ENCODE assay signal across 8 cellular contexts in genomic region chr20:63520939-63521601, GRCh38. TPM values are rescaled to one million over a fixed set of nuclear protein-coding genes. Genes with fewer than 3 reads are reported as not detected.
DNase-seq lines count a peak whose midpoint lies in the region; ATAC-seq and TF ChIP-seq lines count a peak whose summit lies in the region.

No MANE protein-coding gene starts in this region.

- H3K79me2 ChIP-seq in PC-3 (ENCODE audit: low read length) (peaks cover 27% of the 10 kb centered on the region), neural progenitor cell (ENCODE audit: low read depth) (peaks cover 23% of the 10 kb centered on the region)

- H3K4me3 Mint-ChIP-seq in neural progenitor cell: peak overlapping the region; percentile 94

- peaks cover 13% of the 10 kb centered on the region for H3K4me1 Mint-ChIP-seq in neural progenitor cell

- CTCF ChIA-PET in PC-3 (lab: Charles Lee): interaction anchor here (1.0 to 1.7 kb wide), 2 partner anchors 17 to 24 kb away, joined by 4 to 21 read pairs; partner anchors contain the start of gene PTK6

- no peak overlapping the region for H3K27ac Mint-ChIP-seq in neural progenitor cell

- H3K27ac ChIP-seq in PC-3 (ENCODE audit: low read length) (peak overlapping the region; percentile 75), neural progenitor cell (peak overlapping the region; percentile 97)

- no peaks in the 10 kb centered on the region for H3K9me3 Mint-ChIP-seq in neural progenitor cell

- intact Hi-C loops in PC-3 (cut with micrococcal nuclease): loop anchor here (1.0 kb wide), 1 partner anchor 79 kb away; no protein-coding TSS in a partner anchor

- POLR2A ChIA-PET in PC-3 (lab: Charles Lee; ENCODE audit: unreplicated experiment): interaction anchor here (0.6 to 1.8 kb wide), 6 partner anchors 16 to 344 kb away, joined by 3 to 23 read pairs (median 6); partner anchors contain the start of genes PTK6 and TPD52L2

- H4K20me1 ChIP-seq in PC-3 (ENCODE audit: low read length) (peaks cover 24% of the 10 kb centered on the region), neural progenitor cell (ENCODE audit: low read depth) (peaks cover 36% of the 10 kb centered on the region)

- peak overlapping the region; percentile 99 for H3K4me3 ChIP-seq in PC-3 (ENCODE audit: low read length)
- peak overlapping the region; percentile 74 for H3K4me3 ChIP-seq in neural progenitor cell

- peaks cover 8% of the 10 kb centered on the region for H3F3A ChIP-seq in PC-3 (ENCODE audit: low read length, unreplicated experiment)
- H3F3A ChIP-seq in neural progenitor cell (ENCODE audit: low read depth): peaks cover 32% of the 10 kb centered on the region

- H3K4me1 ChIP-seq in PC-3 (ENCODE audit: insufficient read depth, low read length) (peaks cover 13% of the 10 kb centered on the region), neural progenitor cell (peaks cover 19% of the 10 kb centered on the region)

- peak overlapping the region; percentile 93 for H3K9ac ChIP-seq in PC-3 (ENCODE audit: low read length)
- H3K9ac ChIP-seq in neural progenitor cell: peak overlapping the region; percentile 96

- ATAC-seq in GM19025 (IDR thresholded peaks at IDR 0.05; ENCODE audit: low read depth, unreplicated experiment): peak; percentile 48
- ATAC-seq in HG03196 (IDR thresholded peaks at IDR 0.05; ENCODE audit: unreplicated experiment): peak; percentile 27
- ATAC-seq in PC-3: peak; percentile 59

- no peaks in the 10 kb centered on the region for H3K9me3 ChIP-seq in PC-3 (ENCODE audit: low read length)
- H3K9me3 ChIP-seq in neural progenitor cell (ENCODE audit: low read depth): no peaks in the 10 kb centered on the region

- H3K36me3 ChIP-seq in PC-3 (ENCODE audit: low read depth, low read length) (peaks cover 24% of the 10 kb centered on the region), neural progenitor cell (no peaks in the 10 kb centered on the region)

- TF ChIP-seq CTCF in PC-3 (conservative IDR thresholded peaks at IDR 0.05; ENCODE audit: low read depth, low read length): no peak
- TF ChIP-seq CTCF in neural progenitor cell (IDR thresholded peaks at IDR 0.05): peak; percentile 7

- H3K4me2 ChIP-seq in PC-3 (ENCODE audit: low read length) (peak overlapping the region; percentile 93), neural progenitor cell (peak overlapping the region; percentile 99)

- TSS peak; percentile 68 for BruUV-seq in PC-3 (replicated peaks; lab: Mats Ljungman, UMichigan)

- H3K36me3 Mint-ChIP-seq in neural progenitor cell: peaks cover 11% of the 10 kb centered on the region

- H2AFZ ChIP-seq in PC-3 (ENCODE audit: low read length) (no peak overlapping the region), neural progenitor cell (replicated peaks) (peak overlapping the region; percentile 32)

- DNase-seq in AG20443 (ENCODE audit: low spot score) (peak; percentile 89), PC-3 (peak; percentile 80), activated gamma-delta T cell treated with Interleukin-2 at 50 U/mL for 16 hours (peak; percentile 64), foreskin melanocyte (peak; percentile 53), neural progenitor cell (ENCODE audit: low spot score) (peak; percentile 91), stromal cell of bone marrow (ENCODE audit: low read depth) (peak; percentile 43)

- H3K27me3 Mint-ChIP-seq in neural progenitor cell (ENCODE audit: insufficient read depth, low read depth): peaks cover 3% of the 10 kb centered on the region

- H3K27me3 ChIP-seq in PC-3 (ENCODE audit: low read length): no peaks in the 10 kb centered on the region
- peaks cover 19% of the 10 kb centered on the region for H3K27me3 ChIP-seq in neural progenitor cell

- no peaks in the 10 kb centered on the region for H3K9me2 ChIP-seq in PC-3 (replicated peaks; ENCODE audit: low read length)

RNA-seq across cellular contexts. Expression of gene PPDPF, which starts 0.5 kb away (rescaled TPM):
- 245 and 256 TPM in 2 replicates for total RNA-seq in PC-3 (2014; rRNA removed)
- 4.1 and 82.2 TPM in 2 replicates for total RNA-seq in neural progenitor cell (ENCODE audit: low replicate concordance)

RNA-seq across cellular contexts. Expression of gene PTK6, which starts 16.1 kb away (rescaled TPM):
- total RNA-seq in PC-3 (2014; rRNA removed): 11.1 and 15.1 TPM in 2 replicates
- total RNA-seq in neural progenitor cell (ENCODE audit: low replicate concordance): not detected in 2 replicates

RNA-seq across cellular contexts. Expression of gene EEF1A2, which starts 22.2 kb away (rescaled TPM):
- 463 and 559 TPM in 2 replicates for total RNA-seq in PC-3 (2014; rRNA removed)
- total RNA-seq in neural progenitor cell (ENCODE audit: low replicate concordance): 0.54 and 1.5 TPM in 2 replicates

RNA-seq across cellular contexts. Expression of gene SRMS, which starts 26.5 kb away (rescaled TPM):
- total RNA-seq in PC-3 (2014; rRNA removed): 0.22 and 0.63 TPM in 2 replicates
- total RNA-seq in neural progenitor cell (ENCODE audit: low replicate concordance): not detected in 2 replicates

RNA-seq across cellular contexts. Expression of gene FNDC11, which starts 32.9 kb away (rescaled TPM):
- 0.40 and 1.8 TPM in 2 replicates for total RNA-seq in PC-3 (2014; rRNA removed)
- 0.39 and 9.0 TPM in 2 replicates for total RNA-seq in neural progenitor cell (ENCODE audit: low replicate concordance)

Comparison
In these comparisons a context has a peak if more than half of its experiments do, and no peak if none do; other contexts are left out.
1. Peak in every context shown above with its lines: DNase-seq, ATAC-seq, H3K4me3 ChIP-seq and H3K27ac ChIP-seq.
2. RNA of gene PTK6, which starts 16.1 kb away (total RNA-seq): 11.1 to 15.1 TPM in PC-3; not detected in neural progenitor cell; every median in the first group is over 10 times any median in the second.
3. RNA of gene EEF1A2, which starts 22.2 kb away (total RNA-seq): 463 to 559 TPM in PC-3; 0.54 to 1.5 TPM in neural progenitor cell; every median in the first group is over 100 times any median in the second.